Comparison of ENCODE assay signal across 8 cellular contexts in genomic region chr7:102748605-102749322, GRCh38. TPM values are rescaled to one million over a fixed set of nuclear protein-coding genes. Genes with fewer than 3 reads are reported as not detected.
A peak's percentile ranks its signal among the peaks of the same experiment; 100 is the strongest.
DNase-seq lines count a peak whose midpoint lies in the region; ATAC-seq and TF ChIP-seq lines count a peak whose summit lies in the region.
"Not testable (repeated sequence)": the region's sequence is repeated elsewhere in the genome, so short reads cannot be mapped to it uniquely, and the experiment has no call there.

FAM185A (plus strand) TSS chr7:102748999; CDS start chr7:102749208, 209 bp downstream.

- not testable (repeated sequence) for H3F3A ChIP-seq in SK-N-SH (replicated peaks; ENCODE audit: insufficient read depth)

- H3K27ac Mint-ChIP-seq in activated naive CD4-positive, alpha-beta T cell treated with anti-CD3 and anti-CD28 coated beads, Interleukin-2, amount 50 U/mL, for 72 hours = peak within 1 kb of the TSS; percentile 36 to 47

- TF ChIP-seq EP300 in SK-N-SH (IDR thresholded peaks at IDR 0.05; ENCODE audit: borderline replicate concordance in 1 of 2, low read depth in 1 of 2, low read length in 1 of 2) = not testable (repeated sequence)

- peak within 1 kb of the TSS; percentile 34 to 39; a peak in 2 of 4 replicates for H3K27ac ChIP-seq in SK-N-SH (ENCODE audit: low read depth in 2 of 2, low read length in 1 of 2)

- not testable (repeated sequence) for H3K4me1 ChIP-seq in SK-N-SH (ENCODE audit: control insufficient read depth in 1 of 2, insufficient read depth in 2 of 2, low read depth in 1 of 2, low read length in 1 of 2)

- peak within 1 kb of the TSS; percentile 91 for H2AFZ ChIP-seq in SK-N-SH (ENCODE audit: low read depth)

- not testable (repeated sequence) for H3K9me2 ChIP-seq in SK-N-SH

- not testable (repeated sequence) for TF ChIP-seq RAD21 in SK-N-SH (IDR thresholded peaks at IDR 0.05; ENCODE audit: low read length)

- DNase-seq in GM10248 (ENCODE audit: extremely low spot score) (peak; percentile 88), NCI-H1092 (lab: John Stamatoyannopoulos, UW) (peak; percentile 100), SK-N-SH (peak; percentile 95), glomerular endothelial cell (ENCODE audit: extremely low read depth, low read depth, low spot score) (peak; percentile 98), nucleus accumbens (lab: John Stamatoyannopoulos, UW) (peak; percentile 67 to 100 (median 99)), superior temporal gyrus (ENCODE audit: extremely low spot score) (peak; percentile 100)
- DNase-seq in activated naive CD4-positive, alpha-beta T cell treated with anti-CD3 and anti-CD28 coated beads, Interleukin-2, amount 50 U/mL, for 72 hours (ENCODE audit: low spot score in 2 of 2) = peak; percentile 93 to 95

- TF ChIP-seq CTCF in GM10248 (IDR thresholded peaks at IDR 0.05; ENCODE audit: control extremely low read depth, extremely low read depth, low read depth, missing control alignments); SK-N-SH (IDR thresholded peaks at IDR 0.05): not testable (repeated sequence)

- CTCF ChIA-PET in GM10248 (lab: Yijun Ruan, JAX) = interaction anchor here (1.1 kb wide), 3 partner anchors 10 to 317 kb away, joined by 3 to 6 read pairs (median 3); no protein-coding TSS in a partner anchor
- CTCF ChIA-PET in SK-N-SH (lab: Yijun Ruan, JAX) = interaction anchor here (1.2 to 1.4 kb wide), 2 partner anchors 313 to 326 kb away, joined by 5 to 13 read pairs; partner anchors contain the start of genes ARMC10 and FBXL13

- H3K27me3 ChIP-seq in SK-N-SH (ENCODE audit: insufficient read depth) = not testable (repeated sequence)

- not testable (repeated sequence) for H4K20me1 ChIP-seq in SK-N-SH (ENCODE audit: insufficient read depth)

- peak within 1 kb of the TSS; percentile 67 to 78 for H3K4me3 ChIP-seq in SK-N-SH (ENCODE audit: low read depth in 2 of 2, low read length in 1 of 2)

- H3K36me3 ChIP-seq in SK-N-SH (replicated peaks in 1 of 2; ENCODE audit: control insufficient read depth in 1 of 2, insufficient read depth in 2 of 2, low read length in 1 of 2) = not testable (repeated sequence)

- H3K9ac ChIP-seq in SK-N-SH = peak within 1 kb of the TSS; percentile 70; the same call in 1 of the 2 replicates

- not testable (repeated sequence) for H3K36me3 Mint-ChIP-seq in activated naive CD4-positive, alpha-beta T cell treated with anti-CD3 and anti-CD28 coated beads, Interleukin-2, amount 50 U/mL, for 72 hours

- POLR2A ChIA-PET in GM10248 (lab: Yijun Ruan, JAX) = not testable (repeated sequence)
- POLR2A ChIA-PET in SK-N-SH (lab: Yijun Ruan, JAX) = interaction anchor here (0.6 to 1.2 kb wide), 3 partner anchors 326 to 1859 kb away, joined by 3 to 9 read pairs (median 6); partner anchors contain the start of genes ARMC10, FBXL13 and UFSP1

- peak; percentile 98 for ATAC-seq in HG02610 (IDR thresholded peaks at IDR 0.05; ENCODE audit: unreplicated experiment)
- ATAC-seq in activated naive CD4-positive, alpha-beta T cell treated with anti-CD3 and anti-CD28 coated beads, Interleukin-2, amount 50 U/mL, for 72 hours = peak; percentile 98 to 99

- under 1% methylated on average over 22 of the region's 35 CpGs for WGBS in SK-N-SH (ENCODE audit: low lambda C conversion rate)

- not testable (repeated sequence) for H3K9me3 Mint-ChIP-seq in activated naive CD4-positive, alpha-beta T cell treated with anti-CD3 and anti-CD28 coated beads, Interleukin-2, amount 50 U/mL, for 72 hours

- H3K79me2 ChIP-seq in SK-N-SH (ENCODE audit: insufficient read depth) = peaks cover 17% of the 10 kb centered on the region

- H3K4me2 ChIP-seq in SK-N-SH = peak within 1 kb of the TSS; percentile 89

- H3K9me3 ChIP-seq in SK-N-SH = not testable (repeated sequence)

TF ChIP-seq in SK-N-SH, 30 proteins besides CTCF, POLR2A, EP300 and RAD21:
- TF ChIP-seq, protein P1, sequence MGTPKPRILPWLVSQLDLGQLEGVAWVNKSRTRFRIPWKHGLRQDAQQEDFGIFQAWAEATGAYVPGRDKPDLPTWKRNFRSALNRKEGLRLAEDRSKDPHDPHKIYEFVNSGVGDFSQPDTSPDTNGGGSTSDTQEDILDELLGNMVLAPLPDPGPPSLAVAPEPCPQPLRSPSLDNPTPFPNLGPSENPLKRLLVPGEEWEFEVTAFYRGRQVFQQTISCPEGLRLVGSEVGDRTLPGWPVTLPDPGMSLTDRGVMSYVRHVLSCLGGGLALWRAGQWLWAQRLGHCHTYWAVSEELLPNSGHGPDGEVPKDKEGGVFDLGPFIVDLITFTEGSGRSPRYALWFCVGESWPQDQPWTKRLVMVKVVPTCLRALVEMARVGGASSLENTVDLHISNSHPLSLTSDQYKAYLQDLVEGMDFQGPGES (IDR thresholded peaks at IDR 0.05; ENCODE audit: low read depth, low read length) = peak; percentile 61
- TF ChIP-seq NRF1 (IDR thresholded peaks at IDR 0.05; ENCODE audit: low read depth, low read length) (peak; percentile 77), SIN3A (IDR thresholded peaks at IDR 0.05; ENCODE audit: borderline replicate concordance, low read depth, low read length) (0 out of 2 replicates have a peak, but pooled peaks have one; percentile 54), POLR2AphosphoS5 (IDR thresholded peaks at IDR 0.05; ENCODE audit: low read depth, low read length) (peak; percentile 64; the same call in 1 of the 2 replicates), USF1 (IDR thresholded peaks at IDR 0.05; ENCODE audit: borderline replicate concordance, low read depth) (peak; percentile 5; the same call in 1 of the 2 replicates), CHD2 (IDR thresholded peaks at IDR 0.05; ENCODE audit: low read length, partially characterized antibody) (peak; percentile 93), ELF1 (IDR thresholded peaks at IDR 0.05) (0 out of 2 replicates have a peak, but pooled peaks have one; percentile 20), MXI1 (IDR thresholded peaks at IDR 0.05; ENCODE audit: low read depth, low read length) (peak; percentile 90), MAX (IDR thresholded peaks at IDR 0.05; ENCODE audit: low read depth) (peak; percentile 77), GABPA (IDR thresholded peaks at IDR 0.05; ENCODE audit: low read depth) (peak; percentile 51; the same call in 1 of the 2 replicates)
TF ChIP-seq in SK-N-SH: peak in this region for 10; not testable (repeated sequence) for 20.

RNA-seq across cellular contexts. Expression of gene FAM185A, which starts in this region (rescaled TPM):
- 12.8 and 17.0 TPM in 2 replicates for polyA plus RNA-seq in SK-N-SH (2012; rRNA removed)
- 10.1 and 11.5 TPM in 2 replicates for polyA plus RNA-seq in SK-N-SH (2012; cell fraction: cytosol; rRNA removed)
- 29.1 and 39.7 TPM in 2 replicates for polyA plus RNA-seq in SK-N-SH (2012; cell fraction: nucleus; rRNA removed)
- total RNA-seq in activated naive CD4-positive, alpha-beta T cell treated with anti-CD3 and anti-CD28 coated beads, Interleukin-2, amount 50 U/mL, for 72 hours = 1 to 10 TPM; 5.7 to 9.2 TPM
- 4.6 and 8.9 TPM in 2 replicates for total RNA-seq in glomerular endothelial cell

Comparison
In these comparisons a context has a peak if more than half of its experiments do, and no peak if none do; other contexts are left out.
1. Peak in every context shown above with its lines: DNase-seq, ATAC-seq, H3K4me3 ChIP-seq and H3K27ac ChIP-seq.